In the genomic region with DNA sequence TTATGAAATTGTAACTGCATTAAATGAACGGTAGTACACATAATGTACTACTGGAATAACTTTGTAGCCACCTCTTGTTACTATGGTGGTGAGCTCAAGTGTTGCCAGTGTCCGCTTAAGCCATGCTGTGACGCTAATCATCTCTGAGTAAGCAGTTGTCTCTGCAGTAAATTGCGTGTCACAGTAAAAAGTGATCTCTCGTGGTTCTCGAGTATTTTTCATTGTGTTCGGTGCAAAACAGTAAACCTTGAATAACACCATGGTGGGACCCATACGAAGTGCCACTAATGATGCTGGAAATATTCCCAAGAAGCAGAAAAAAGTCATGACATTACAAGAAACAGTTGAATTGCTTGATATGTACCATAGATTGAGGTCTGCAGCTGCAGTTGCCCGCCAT, we compare ENCODE assay signal across 2 cellular contexts.
TF ChIP-seq lines count a peak whose summit lies in the region.

No MANE protein-coding gene starts in this region.

TF ChIP-seq in HEK293, 187 proteins besides CTCF, POLR2A, EP300 and RAD21 (continued from another document):
- TF ChIP-seq, protein P1, sequence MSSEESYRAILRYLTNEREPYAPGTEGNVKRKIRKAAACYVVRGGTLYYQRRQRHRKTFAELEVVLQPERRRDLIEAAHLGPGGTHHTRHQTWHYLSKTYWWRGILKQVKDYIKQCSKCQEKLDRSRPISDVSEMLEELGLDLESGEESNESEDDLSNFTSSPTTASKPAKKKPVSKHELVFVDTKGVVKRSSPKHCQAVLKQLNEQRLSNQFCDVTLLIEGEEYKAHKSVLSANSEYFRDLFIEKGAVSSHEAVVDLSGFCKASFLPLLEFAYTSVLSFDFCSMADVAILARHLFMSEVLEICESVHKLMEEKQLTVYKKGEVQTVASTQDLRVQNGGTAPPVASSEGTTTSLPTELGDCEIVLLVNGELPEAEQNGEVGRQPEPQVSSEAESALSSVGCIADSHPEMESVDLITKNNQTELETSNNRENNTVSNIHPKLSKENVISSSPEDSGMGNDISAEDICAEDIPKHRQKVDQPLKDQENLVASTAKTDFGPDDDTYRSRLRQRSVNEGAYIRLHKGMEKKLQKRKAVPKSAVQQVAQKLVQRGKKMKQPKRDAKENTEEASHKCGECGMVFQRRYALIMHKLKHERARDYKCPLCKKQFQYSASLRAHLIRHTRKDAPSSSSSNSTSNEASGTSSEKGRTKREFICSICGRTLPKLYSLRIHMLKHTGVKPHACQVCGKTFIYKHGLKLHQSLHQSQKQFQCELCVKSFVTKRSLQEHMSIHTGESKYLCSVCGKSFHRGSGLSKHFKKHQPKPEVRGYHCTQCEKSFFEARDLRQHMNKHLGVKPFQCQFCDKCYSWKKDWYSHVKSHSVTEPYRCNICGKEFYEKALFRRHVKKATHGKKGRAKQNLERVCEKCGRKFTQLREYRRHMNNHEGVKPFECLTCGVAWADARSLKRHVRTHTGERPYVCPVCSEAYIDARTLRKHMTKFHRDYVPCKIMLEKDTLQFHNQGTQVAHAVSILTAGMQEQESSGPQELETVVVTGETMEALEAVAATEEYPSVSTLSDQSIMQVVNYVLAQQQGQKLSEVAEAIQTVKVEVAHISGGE (tag by site-specific recombination; conservative IDR thresholded peaks at IDR 0.05; ENCODE audit: low read depth), result peak; percentile 20; the same call in 1 of the 2 replicates
- TF ChIP-seq KLF1 (tag by site-specific recombination; IDR thresholded peaks at IDR 0.05) (no peak), ZBTB1 (tag by site-specific recombination; IDR thresholded peaks at IDR 0.05) (no peak), ZNF37A (tag by site-specific recombination; IDR thresholded peaks at IDR 0.05) (no peak), KLF7 (tag by site-specific recombination; IDR thresholded peaks at IDR 0.05; ENCODE audit: borderline replicate concordance) (no peak), SP7 (tag by site-specific recombination; IDR thresholded peaks at IDR 0.05) (no peak), OVOL3 (tag by site-specific recombination; IDR thresholded peaks at IDR 0.05) (no peak), SCRT1 (tag by site-specific recombination; IDR thresholded peaks at IDR 0.05; ENCODE audit: borderline replicate concordance) (no peak), ZNF302 (tag by site-specific recombination; IDR thresholded peaks at IDR 0.05; ENCODE audit: low read depth) (no peak), ZNF501 (tag by site-specific recombination; IDR thresholded peaks at IDR 0.05) (no peak), ZNF600 (tag by site-specific recombination; IDR thresholded peaks at IDR 0.05) (no peak), ZNF654 (tag by site-specific recombination; IDR thresholded peaks at IDR 0.05; ENCODE audit: low read depth) (0 out of 2 replicates have a peak, but pooled peaks have one; percentile 2), ZNF521 (tag by site-specific recombination; IDR thresholded peaks at IDR 0.05) (no peak), ZNF544 (tag by site-specific recombination; IDR thresholded peaks at IDR 0.05) (no peak)

TF ChIP-seq in K562, 482 proteins besides CTCF, POLR2A, EP300 and RAD21 (continued from another document and continues in another):
- TF ChIP-seq, protein P2, sequence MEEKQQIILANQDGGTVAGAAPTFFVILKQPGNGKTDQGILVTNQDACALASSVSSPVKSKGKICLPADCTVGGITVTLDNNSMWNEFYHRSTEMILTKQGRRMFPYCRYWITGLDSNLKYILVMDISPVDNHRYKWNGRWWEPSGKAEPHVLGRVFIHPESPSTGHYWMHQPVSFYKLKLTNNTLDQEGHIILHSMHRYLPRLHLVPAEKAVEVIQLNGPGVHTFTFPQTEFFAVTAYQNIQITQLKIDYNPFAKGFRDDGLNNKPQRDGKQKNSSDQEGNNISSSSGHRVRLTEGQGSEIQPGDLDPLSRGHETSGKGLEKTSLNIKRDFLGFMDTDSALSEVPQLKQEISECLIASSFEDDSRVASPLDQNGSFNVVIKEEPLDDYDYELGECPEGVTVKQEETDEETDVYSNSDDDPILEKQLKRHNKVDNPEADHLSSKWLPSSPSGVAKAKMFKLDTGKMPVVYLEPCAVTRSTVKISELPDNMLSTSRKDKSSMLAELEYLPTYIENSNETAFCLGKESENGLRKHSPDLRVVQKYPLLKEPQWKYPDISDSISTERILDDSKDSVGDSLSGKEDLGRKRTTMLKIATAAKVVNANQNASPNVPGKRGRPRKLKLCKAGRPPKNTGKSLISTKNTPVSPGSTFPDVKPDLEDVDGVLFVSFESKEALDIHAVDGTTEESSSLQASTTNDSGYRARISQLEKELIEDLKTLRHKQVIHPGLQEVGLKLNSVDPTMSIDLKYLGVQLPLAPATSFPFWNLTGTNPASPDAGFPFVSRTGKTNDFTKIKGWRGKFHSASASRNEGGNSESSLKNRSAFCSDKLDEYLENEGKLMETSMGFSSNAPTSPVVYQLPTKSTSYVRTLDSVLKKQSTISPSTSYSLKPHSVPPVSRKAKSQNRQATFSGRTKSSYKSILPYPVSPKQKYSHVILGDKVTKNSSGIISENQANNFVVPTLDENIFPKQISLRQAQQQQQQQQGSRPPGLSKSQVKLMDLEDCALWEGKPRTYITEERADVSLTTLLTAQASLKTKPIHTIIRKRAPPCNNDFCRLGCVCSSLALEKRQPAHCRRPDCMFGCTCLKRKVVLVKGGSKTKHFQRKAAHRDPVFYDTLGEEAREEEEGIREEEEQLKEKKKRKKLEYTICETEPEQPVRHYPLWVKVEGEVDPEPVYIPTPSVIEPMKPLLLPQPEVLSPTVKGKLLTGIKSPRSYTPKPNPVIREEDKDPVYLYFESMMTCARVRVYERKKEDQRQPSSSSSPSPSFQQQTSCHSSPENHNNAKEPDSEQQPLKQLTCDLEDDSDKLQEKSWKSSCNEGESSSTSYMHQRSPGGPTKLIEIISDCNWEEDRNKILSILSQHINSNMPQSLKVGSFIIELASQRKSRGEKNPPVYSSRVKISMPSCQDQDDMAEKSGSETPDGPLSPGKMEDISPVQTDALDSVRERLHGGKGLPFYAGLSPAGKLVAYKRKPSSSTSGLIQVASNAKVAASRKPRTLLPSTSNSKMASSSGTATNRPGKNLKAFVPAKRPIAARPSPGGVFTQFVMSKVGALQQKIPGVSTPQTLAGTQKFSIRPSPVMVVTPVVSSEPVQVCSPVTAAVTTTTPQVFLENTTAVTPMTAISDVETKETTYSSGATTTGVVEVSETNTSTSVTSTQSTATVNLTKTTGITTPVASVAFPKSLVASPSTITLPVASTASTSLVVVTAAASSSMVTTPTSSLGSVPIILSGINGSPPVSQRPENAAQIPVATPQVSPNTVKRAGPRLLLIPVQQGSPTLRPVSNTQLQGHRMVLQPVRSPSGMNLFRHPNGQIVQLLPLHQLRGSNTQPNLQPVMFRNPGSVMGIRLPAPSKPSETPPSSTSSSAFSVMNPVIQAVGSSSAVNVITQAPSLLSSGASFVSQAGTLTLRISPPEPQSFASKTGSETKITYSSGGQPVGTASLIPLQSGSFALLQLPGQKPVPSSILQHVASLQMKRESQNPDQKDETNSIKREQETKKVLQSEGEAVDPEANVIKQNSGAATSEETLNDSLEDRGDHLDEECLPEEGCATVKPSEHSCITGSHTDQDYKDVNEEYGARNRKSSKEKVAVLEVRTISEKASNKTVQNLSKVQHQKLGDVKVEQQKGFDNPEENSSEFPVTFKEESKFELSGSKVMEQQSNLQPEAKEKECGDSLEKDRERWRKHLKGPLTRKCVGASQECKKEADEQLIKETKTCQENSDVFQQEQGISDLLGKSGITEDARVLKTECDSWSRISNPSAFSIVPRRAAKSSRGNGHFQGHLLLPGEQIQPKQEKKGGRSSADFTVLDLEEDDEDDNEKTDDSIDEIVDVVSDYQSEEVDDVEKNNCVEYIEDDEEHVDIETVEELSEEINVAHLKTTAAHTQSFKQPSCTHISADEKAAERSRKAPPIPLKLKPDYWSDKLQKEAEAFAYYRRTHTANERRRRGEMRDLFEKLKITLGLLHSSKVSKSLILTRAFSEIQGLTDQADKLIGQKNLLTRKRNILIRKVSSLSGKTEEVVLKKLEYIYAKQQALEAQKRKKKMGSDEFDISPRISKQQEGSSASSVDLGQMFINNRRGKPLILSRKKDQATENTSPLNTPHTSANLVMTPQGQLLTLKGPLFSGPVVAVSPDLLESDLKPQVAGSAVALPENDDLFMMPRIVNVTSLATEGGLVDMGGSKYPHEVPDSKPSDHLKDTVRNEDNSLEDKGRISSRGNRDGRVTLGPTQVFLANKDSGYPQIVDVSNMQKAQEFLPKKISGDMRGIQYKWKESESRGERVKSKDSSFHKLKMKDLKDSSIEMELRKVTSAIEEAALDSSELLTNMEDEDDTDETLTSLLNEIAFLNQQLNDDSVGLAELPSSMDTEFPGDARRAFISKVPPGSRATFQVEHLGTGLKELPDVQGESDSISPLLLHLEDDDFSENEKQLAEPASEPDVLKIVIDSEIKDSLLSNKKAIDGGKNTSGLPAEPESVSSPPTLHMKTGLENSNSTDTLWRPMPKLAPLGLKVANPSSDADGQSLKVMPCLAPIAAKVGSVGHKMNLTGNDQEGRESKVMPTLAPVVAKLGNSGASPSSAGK (IDR thresholded peaks at IDR 0.05), result 0 out of 2 replicates have a peak, but pooled peaks have one; percentile 39
- TF ChIP-seq DDX20 (tag; IDR thresholded peaks at IDR 0.05; ENCODE audit: low read depth), result no peak
- no peak for TF ChIP-seq ATF1 (CRISPR knock-in tag; IDR thresholded peaks at IDR 0.05)
- TF ChIP-seq ATF1 (tag; IDR thresholded peaks at IDR 0.05), result peak; percentile 61
- 0 out of 2 replicates have a peak, but pooled peaks have one; percentile 28 for TF ChIP-seq MECOM (CRISPR knock-in tag; IDR thresholded peaks at IDR 0.05)
- TF ChIP-seq, protein P3, sequence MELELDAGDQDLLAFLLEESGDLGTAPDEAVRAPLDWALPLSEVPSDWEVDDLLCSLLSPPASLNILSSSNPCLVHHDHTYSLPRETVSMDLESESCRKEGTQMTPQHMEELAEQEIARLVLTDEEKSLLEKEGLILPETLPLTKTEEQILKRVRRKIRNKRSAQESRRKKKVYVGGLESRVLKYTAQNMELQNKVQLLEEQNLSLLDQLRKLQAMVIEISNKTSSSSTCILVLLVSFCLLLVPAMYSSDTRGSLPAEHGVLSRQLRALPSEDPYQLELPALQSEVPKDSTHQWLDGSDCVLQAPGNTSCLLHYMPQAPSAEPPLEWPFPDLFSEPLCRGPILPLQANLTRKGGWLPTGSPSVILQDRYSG (tag; conservative IDR thresholded peaks at IDR 0.05; ENCODE audit: low read depth), result peak; percentile 67; the same call in 1 of the 2 replicates
- TF ChIP-seq SRSF1 (IDR thresholded peaks at IDR 0.05; ENCODE audit: low read depth, low read length), result no peak
- no peak for TF ChIP-seq NFE2 (IDR thresholded peaks at IDR 0.05; ENCODE audit: low read depth)
- TF ChIP-seq EWSR1 (IDR thresholded peaks at IDR 0.05; ENCODE audit: borderline replicate concordance, low read depth, partially characterized antibody), result no peak
- TF ChIP-seq NFRKB (IDR thresholded peaks at IDR 0.05; ENCODE audit: low read depth), result 0 out of 2 replicates have a peak, but pooled peaks have one; percentile 33
- no peak for TF ChIP-seq PPARD (CRISPR knock-in tag; IDR thresholded peaks at IDR 0.05)
- TF ChIP-seq ARID1B (IDR thresholded peaks at IDR 0.05), result peak; percentile 18; the same call in 1 of the 2 replicates
- peak; percentile 26; the same call in 1 of the 2 replicates for TF ChIP-seq DPF2 (IDR thresholded peaks at IDR 0.05)
- peak; percentile 58; the same call in 1 of the 2 replicates for TF ChIP-seq ZNF644 (tag; IDR thresholded peaks at IDR 0.05; ENCODE audit: low read depth)
- TF ChIP-seq ZFX (CRISPR knock-in tag; IDR thresholded peaks at IDR 0.05), result no peak
- TF ChIP-seq, protein P4, sequence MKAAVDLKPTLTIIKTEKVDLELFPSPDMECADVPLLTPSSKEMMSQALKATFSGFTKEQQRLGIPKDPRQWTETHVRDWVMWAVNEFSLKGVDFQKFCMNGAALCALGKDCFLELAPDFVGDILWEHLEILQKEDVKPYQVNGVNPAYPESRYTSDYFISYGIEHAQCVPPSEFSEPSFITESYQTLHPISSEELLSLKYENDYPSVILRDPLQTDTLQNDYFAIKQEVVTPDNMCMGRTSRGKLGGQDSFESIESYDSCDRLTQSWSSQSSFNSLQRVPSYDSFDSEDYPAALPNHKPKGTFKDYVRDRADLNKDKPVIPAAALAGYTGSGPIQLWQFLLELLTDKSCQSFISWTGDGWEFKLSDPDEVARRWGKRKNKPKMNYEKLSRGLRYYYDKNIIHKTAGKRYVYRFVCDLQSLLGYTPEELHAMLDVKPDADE (conservative IDR thresholded peaks at IDR 0.05; ENCODE audit: control insufficient read depth, low read depth, low read length), result no peak
- TF ChIP-seq, protein P5, sequence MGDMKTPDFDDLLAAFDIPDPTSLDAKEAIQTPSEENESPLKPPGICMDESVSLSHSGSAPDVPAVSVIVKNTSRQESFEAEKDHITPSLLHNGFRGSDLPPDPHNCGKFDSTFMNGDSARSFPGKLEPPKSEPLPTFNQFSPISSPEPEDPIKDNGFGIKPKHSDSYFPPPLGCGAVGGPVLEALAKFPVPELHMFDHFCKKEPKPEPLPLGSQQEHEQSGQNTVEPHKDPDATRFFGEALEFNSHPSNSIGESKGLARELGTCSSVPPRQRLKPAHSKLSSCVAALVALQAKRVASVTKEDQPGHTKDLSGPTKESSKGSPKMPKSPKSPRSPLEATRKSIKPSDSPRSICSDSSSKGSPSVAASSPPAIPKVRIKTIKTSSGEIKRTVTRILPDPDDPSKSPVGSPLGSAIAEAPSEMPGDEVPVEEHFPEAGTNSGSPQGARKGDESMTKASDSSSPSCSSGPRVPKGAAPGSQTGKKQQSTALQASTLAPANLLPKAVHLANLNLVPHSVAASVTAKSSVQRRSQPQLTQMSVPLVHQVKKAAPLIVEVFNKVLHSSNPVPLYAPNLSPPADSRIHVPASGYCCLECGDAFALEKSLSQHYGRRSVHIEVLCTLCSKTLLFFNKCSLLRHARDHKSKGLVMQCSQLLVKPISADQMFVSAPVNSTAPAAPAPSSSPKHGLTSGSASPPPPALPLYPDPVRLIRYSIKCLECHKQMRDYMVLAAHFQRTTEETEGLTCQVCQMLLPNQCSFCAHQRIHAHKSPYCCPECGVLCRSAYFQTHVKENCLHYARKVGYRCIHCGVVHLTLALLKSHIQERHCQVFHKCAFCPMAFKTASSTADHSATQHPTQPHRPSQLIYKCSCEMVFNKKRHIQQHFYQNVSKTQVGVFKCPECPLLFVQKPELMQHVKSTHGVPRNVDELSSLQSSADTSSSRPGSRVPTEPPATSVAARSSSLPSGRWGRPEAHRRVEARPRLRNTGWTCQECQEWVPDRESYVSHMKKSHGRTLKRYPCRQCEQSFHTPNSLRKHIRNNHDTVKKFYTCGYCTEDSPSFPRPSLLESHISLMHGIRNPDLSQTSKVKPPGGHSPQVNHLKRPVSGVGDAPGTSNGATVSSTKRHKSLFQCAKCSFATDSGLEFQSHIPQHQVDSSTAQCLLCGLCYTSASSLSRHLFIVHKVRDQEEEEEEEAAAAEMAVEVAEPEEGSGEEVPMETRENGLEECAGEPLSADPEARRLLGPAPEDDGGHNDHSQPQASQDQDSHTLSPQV (IDR thresholded peaks at IDR 0.05), result peak; percentile 83
- TF ChIP-seq ESRRA (IDR thresholded peaks at IDR 0.05; ENCODE audit: borderline replicate concordance, low read depth), result no peak
- TF ChIP-seq GATAD2A (IDR thresholded peaks at IDR 0.05), result no peak
- TF ChIP-seq, protein P6, sequence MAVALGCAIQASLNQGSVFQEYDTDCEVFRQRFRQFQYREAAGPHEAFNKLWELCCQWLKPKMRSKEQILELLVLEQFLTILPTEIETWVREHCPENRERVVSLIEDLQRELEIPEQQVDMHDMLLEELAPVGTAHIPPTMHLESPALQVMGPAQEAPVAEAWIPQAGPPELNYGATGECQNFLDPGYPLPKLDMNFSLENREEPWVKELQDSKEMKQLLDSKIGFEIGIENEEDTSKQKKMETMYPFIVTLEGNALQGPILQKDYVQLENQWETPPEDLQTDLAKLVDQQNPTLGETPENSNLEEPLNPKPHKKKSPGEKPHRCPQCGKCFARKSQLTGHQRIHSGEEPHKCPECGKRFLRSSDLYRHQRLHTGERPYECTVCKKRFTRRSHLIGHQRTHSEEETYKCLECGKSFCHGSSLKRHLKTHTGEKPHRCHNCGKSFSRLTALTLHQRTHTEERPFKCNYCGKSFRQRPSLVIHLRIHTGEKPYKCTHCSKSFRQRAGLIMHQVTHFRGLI (CRISPR knock-in tag; IDR thresholded peaks at IDR 0.05), result no peak
- TF ChIP-seq SNIP1 (IDR thresholded peaks at IDR 0.05; ENCODE audit: low read depth), result no peak
- TF ChIP-seq MAFG (tag; conservative IDR thresholded peaks at IDR 0.05), result 0 out of 2 replicates have a peak, but pooled peaks have one; percentile 31
